In the genomic region with DNA sequence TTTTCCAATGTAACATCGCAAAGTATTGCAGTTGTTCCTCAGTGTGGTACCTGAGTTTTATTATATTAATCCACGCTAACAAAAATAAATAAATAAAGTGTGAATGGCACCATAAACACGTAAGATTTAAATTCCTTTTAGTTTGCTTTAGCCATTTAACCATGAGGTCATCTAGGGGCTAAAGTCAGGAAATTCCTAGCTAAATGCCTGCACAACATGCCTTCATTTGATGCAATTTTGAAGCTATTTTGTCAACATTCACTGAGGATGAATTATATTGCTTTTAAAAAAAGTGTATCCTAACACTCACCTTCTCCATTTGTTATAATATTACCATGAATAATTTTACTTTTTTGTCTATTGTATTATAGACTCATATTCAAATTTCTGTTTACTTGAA, we compare ENCODE assay signal across 15 cellular contexts.
DNase-seq lines count a peak whose midpoint lies in the region; ATAC-seq and TF ChIP-seq lines count a peak whose summit lies in the region.
"Had no signal": no experiment of that assay in that cellular context is flagged by ENCODE, and none has a peak within 500 bp of the region (broad histone marks: within the 10 kb centered on the region; RNA-seq: fewer than 3 reads in every experiment).

No MANE protein-coding gene starts in this region.

- H3F3A ChIP-seq in GM23338 (replicated peaks; ENCODE audit: low read depth) = no peaks in the 10 kb centered on the region

- H3K79me1 ChIP-seq in trophoblast cell (ENCODE audit: low read length) = no peaks in the 10 kb centered on the region

- H3K27me3 ChIP-seq in GM23338 (ENCODE audit: insufficient read depth) = no peaks in the 10 kb centered on the region
- H3K27me3 ChIP-seq in trophoblast cell (ENCODE audit: insufficient read depth, low read length) = no peaks in the 10 kb centered on the region
- H3K27me3 ChIP-seq: BE2C had no signal

- H3K27ac ChIP-seq in GM23338 (ENCODE audit: low read depth) = no peak overlapping the region
- no peak overlapping the region for H3K27ac ChIP-seq in RWPE1
- H3K27ac ChIP-seq in trophoblast cell (ENCODE audit: low read depth, low read length) = no peak overlapping the region
- H3K27ac ChIP-seq: C4-2B, HL-60 had no signal

- H2BK120ac ChIP-seq in trophoblast cell (ENCODE audit: insufficient read depth, low read length, poor library complexity) = no peak overlapping the region

- ATAC-seq in GM23338 (no peak), left lobe of liver (no peak)
- ATAC-seq: GM12878 had no signal

- H3K4me3 ChIP-seq in GM23338 (no peak overlapping the region), epithelial cell of esophagus (ENCODE audit: low read length) (no peak overlapping the region), trophoblast cell (ENCODE audit: low read depth, low read length) (no peak overlapping the region)
- H3K4me3 ChIP-seq: GM12878, HAP-1 had no signal

- CTCF ChIA-PET in RWPE1 (lab: Yijun Ruan, JAX) = interaction anchor here (0.7 kb wide), 1 partner anchor 11 kb away, joined by 3 read pairs; no protein-coding TSS in a partner anchor

- no peaks in the 10 kb centered on the region for H3K9me3 Mint-ChIP-seq in GM23338

- no peak overlapping the region for H4K12ac ChIP-seq in trophoblast cell (ENCODE audit: low read depth, low read length)

- H3K36me3 Mint-ChIP-seq in GM23338 (ENCODE audit: low read depth) = no peaks in the 10 kb centered on the region
- H3K36me3 Mint-ChIP-seq: CD4-positive, alpha-beta memory T cell had no signal

- POLR2A ChIA-PET in RWPE1 (lab: Yijun Ruan, JAX; ENCODE audit: low non-redundant PET) = no interaction called here

- H4K20me1 ChIP-seq in GM23338 (replicated peaks; ENCODE audit: insufficient read depth) = no peaks in the 10 kb centered on the region

- H3K27me3 Mint-ChIP-seq in GM23338 (ENCODE audit: insufficient read depth, low read depth, poor library complexity) = peaks cover 3% of the 10 kb centered on the region

- no peak overlapping the region for H4K8ac ChIP-seq in trophoblast cell (ENCODE audit: low read depth, low read length)

- H3K23ac ChIP-seq in trophoblast cell (ENCODE audit: low read length) = no peak overlapping the region

- WGBS in trophoblast cell (ENCODE audit: extremely low coverage, insufficient coverage, insufficient read length) = no CpG with 5 or more reads among the region's 3 CpGs

- no peak overlapping the region for H2AK5ac ChIP-seq in trophoblast cell (ENCODE audit: low read length)

- peak; percentile 3 for DNase-seq in GM23338 (ENCODE audit: low spot score)
- peak; percentile 5 for DNase-seq in RWPE1 (ENCODE audit: low spot score)
- DNase-seq in epithelial cell of esophagus (ENCODE audit: low read depth) = peak; percentile 25
- DNase-seq in trophoblast cell = peak; percentile 26 to 89
- no peak for DNase-seq in activated effector memory CD4-positive, alpha-beta T cell treated with anti-CD3 and anti-CD28 coated beads, Interleukin-2, amount 50 U/mL, for 16 hours
- DNase-seq in amygdala (lab: John Stamatoyannopoulos, UW) = no peak
- DNase-seq in left lobe of liver (ENCODE audit: low spot score) = no peak
- DNase-seq: BE2C; CD4-positive, alpha-beta memory T cell; DMS79; GOT3 had no signal

- no peak for TF ChIP-seq CTCF in GM23338 (conservative IDR thresholded peaks at IDR 0.05; ENCODE audit: low read depth in 2 of 2)
- no peak for TF ChIP-seq CTCF in RWPE1 (conservative IDR thresholded peaks at IDR 0.05; ENCODE audit: low read depth)
- TF ChIP-seq CTCF in epithelial cell of esophagus (IDR thresholded peaks at IDR 0.05; ENCODE audit: insufficient read depth, low read depth, low read length, missing control alignments) = no peak

- no peak overlapping the region for H3K4me3 Mint-ChIP-seq in GM23338
- H3K4me3 Mint-ChIP-seq: CD4-positive, alpha-beta memory T cell had no signal

- no peaks in the 10 kb centered on the region for H3K9me3 ChIP-seq in trophoblast cell (ENCODE audit: insufficient read depth, low read depth, low read length)
- H3K9me3 ChIP-seq: BE2C, HAP-1 had no signal

- H3K79me2 ChIP-seq in GM23338 (replicated peaks; ENCODE audit: insufficient read depth) = no peaks in the 10 kb centered on the region
- H3K79me2 ChIP-seq in trophoblast cell (ENCODE audit: control insufficient read depth, insufficient read depth, low read length, poor library complexity) = no peaks in the 10 kb centered on the region

- no peak overlapping the region for H2BK12ac ChIP-seq in trophoblast cell (ENCODE audit: low read length)

- H3K18ac ChIP-seq in trophoblast cell (ENCODE audit: low read length) = no peak overlapping the region

- H3K27ac Mint-ChIP-seq in GM23338 = no peak overlapping the region
- H3K27ac Mint-ChIP-seq: CD4-positive, alpha-beta memory T cell had no signal

- H3K36me3 ChIP-seq in GM23338 (ENCODE audit: insufficient read depth) = no peaks in the 10 kb centered on the region
- H3K36me3 ChIP-seq in trophoblast cell (ENCODE audit: control insufficient read depth in 1 of 2, insufficient read depth in 2 of 2, low read length in 2 of 2) = no peaks in the 10 kb centered on the region
- H3K36me3 ChIP-seq: BE2C, HAP-1 had no signal

- H3K4me2 ChIP-seq in GM23338 (no peak overlapping the region), trophoblast cell (ENCODE audit: low read length) (no peak overlapping the region)

- no peak overlapping the region for H2BK5ac ChIP-seq in trophoblast cell (ENCODE audit: low read depth, low read length, poor library complexity)

- H3K9ac ChIP-seq in trophoblast cell (ENCODE audit: low read length) = no peak overlapping the region

- H3K4ac ChIP-seq in trophoblast cell (ENCODE audit: low read depth, low read length) = no peak overlapping the region

- peaks cover 13% of the 10 kb centered on the region; the same call in 2 of the 3 replicates for H3K4me1 Mint-ChIP-seq in GM23338

- no peak overlapping the region for H4K91ac ChIP-seq in trophoblast cell (ENCODE audit: low read depth, low read length)

- no peaks in the 10 kb centered on the region for H3K9me2 ChIP-seq in GM23338 (ENCODE audit: insufficient read depth)

- no peak overlapping the region for H3K14ac ChIP-seq in trophoblast cell (ENCODE audit: low read length)

- no peak overlapping the region for H2AFZ ChIP-seq in GM23338
- no peak overlapping the region for H2AFZ ChIP-seq in trophoblast cell (ENCODE audit: insufficient read depth, low read length, poor library complexity)

- H3K4me1 ChIP-seq in GM23338 (ENCODE audit: insufficient read depth) (peaks cover 16% of the 10 kb centered on the region), trophoblast cell (ENCODE audit: control insufficient read depth in 1 of 2, insufficient read depth in 2 of 2, low read length in 2 of 2) (no peaks in the 10 kb centered on the region)
- H3K4me1 ChIP-seq: HAP-1 had no signal

TF ChIP-seq in GM23338, 12 proteins besides CTCF, POLR2A, EP300 and RAD21 (continues in another document):
- TF ChIP-seq JUNB (IDR thresholded peaks at IDR 0.05; ENCODE audit: unreplicated experiment) (no peak), ZNF114 (CRISPR knock-in tag; IDR thresholded peaks at IDR 0.05) (no peak), POLR2AphosphoS5 (IDR thresholded peaks at IDR 0.05; ENCODE audit: low read depth) (no peak), ZNF331 (CRISPR knock-in tag; IDR thresholded peaks at IDR 0.05; ENCODE audit: low read depth) (no peak), STAT1 (IDR thresholded peaks at IDR 0.05; ENCODE audit: unreplicated experiment) (no peak), EZH2phosphoT487 (IDR thresholded peaks at IDR 0.05; ENCODE audit: unreplicated experiment) (no peak), CREB1 (CRISPR knock-in tag; IDR thresholded peaks at IDR 0.05; ENCODE audit: low read depth) (no peak), EZH2 (IDR thresholded peaks at IDR 0.05; ENCODE audit: low read depth, unreplicated experiment) (no peak), NANOG (IDR thresholded peaks at IDR 0.05; ENCODE audit: borderline replicate concordance) (no peak)
- TF ChIP-seq, protein P1, sequence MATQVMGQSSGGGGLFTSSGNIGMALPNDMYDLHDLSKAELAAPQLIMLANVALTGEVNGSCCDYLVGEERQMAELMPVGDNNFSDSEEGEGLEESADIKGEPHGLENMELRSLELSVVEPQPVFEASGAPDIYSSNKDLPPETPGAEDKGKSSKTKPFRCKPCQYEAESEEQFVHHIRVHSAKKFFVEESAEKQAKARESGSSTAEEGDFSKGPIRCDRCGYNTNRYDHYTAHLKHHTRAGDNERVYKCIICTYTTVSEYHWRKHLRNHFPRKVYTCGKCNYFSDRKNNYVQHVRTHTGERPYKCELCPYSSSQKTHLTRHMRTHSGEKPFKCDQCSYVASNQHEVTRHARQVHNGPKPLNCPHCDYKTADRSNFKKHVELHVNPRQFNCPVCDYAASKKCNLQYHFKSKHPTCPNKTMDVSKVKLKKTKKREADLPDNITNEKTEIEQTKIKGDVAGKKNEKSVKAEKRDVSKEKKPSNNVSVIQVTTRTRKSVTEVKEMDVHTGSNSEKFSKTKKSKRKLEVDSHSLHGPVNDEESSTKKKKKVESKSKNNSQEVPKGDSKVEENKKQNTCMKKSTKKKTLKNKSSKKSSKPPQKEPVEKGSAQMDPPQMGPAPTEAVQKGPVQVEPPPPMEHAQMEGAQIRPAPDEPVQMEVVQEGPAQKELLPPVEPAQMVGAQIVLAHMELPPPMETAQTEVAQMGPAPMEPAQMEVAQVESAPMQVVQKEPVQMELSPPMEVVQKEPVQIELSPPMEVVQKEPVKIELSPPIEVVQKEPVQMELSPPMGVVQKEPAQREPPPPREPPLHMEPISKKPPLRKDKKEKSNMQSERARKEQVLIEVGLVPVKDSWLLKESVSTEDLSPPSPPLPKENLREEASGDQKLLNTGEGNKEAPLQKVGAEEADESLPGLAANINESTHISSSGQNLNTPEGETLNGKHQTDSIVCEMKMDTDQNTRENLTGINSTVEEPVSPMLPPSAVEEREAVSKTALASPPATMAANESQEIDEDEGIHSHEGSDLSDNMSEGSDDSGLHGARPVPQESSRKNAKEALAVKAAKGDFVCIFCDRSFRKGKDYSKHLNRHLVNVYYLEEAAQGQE (IDR thresholded peaks at IDR 0.05; ENCODE audit: unreplicated experiment) = no peak
- TF ChIP-seq, protein P2, sequence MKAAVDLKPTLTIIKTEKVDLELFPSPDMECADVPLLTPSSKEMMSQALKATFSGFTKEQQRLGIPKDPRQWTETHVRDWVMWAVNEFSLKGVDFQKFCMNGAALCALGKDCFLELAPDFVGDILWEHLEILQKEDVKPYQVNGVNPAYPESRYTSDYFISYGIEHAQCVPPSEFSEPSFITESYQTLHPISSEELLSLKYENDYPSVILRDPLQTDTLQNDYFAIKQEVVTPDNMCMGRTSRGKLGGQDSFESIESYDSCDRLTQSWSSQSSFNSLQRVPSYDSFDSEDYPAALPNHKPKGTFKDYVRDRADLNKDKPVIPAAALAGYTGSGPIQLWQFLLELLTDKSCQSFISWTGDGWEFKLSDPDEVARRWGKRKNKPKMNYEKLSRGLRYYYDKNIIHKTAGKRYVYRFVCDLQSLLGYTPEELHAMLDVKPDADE (IDR thresholded peaks at IDR 0.05) = no peak

Comparison
In these comparisons a context has a peak if more than half of its experiments do, and no peak if none do; other contexts are left out.
1. DNase-seq: peak in GM23338 (single experiment), RWPE1 (single experiment), epithelial cell of esophagus (single experiment) and trophoblast cell (2 of 2); none in activated effector memory CD4-positive, alpha-beta T cell treated with anti-CD3 and anti-CD28 coated beads, Interleukin-2, amount 50 U/mL, for 16 hours (single experiment), amygdala (0 of 56) and left lobe of liver (single experiment).